Comparison of ENCODE assay signal across 8 cellular contexts in the genomic region with DNA sequence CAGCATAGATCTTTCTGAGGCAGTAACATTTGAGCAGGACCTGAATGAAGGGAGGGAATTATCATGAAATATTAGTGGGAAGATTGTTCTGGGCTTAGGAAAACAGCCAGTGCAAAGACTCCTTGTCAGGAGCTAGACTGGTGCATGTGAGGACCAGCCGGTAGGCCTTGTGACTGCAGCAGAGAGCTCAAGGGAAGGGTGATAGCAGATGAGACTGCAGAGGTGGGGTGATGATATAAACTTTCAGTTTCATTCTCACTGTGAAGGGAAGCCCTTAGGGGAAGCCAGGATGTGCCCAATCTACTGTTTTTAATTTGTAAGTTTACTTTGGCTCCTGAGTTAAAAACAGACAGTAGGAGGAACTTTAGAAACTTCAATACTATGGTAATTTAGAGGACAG. TPM values are rescaled to one million over a fixed set of nuclear protein-coding genes. Genes with fewer than 3 reads are reported as not detected.
DNase-seq lines count a peak whose midpoint lies in the region; ATAC-seq and TF ChIP-seq lines count a peak whose summit lies in the region.

No MANE protein-coding gene starts in this region.

- ATAC-seq in GM19397 (IDR thresholded peaks at IDR 0.05; ENCODE audit: unreplicated experiment) (peak; percentile 97), HG03460 (IDR thresholded peaks at IDR 0.05; ENCODE audit: unreplicated experiment) (peak; percentile 99)

- in situ Hi-C loops in G401 (cut with HindIII; ENCODE audit: low sequenced_read_pairs) = no loop called here

- no peak for TF ChIP-seq CTCF in fibroblast of the aortic adventitia (IDR thresholded peaks at IDR 0.05; ENCODE audit: insufficient read depth, low read length)

- H3K4me3 ChIP-seq in fibroblast of the aortic adventitia (ENCODE audit: low read depth, low read length) = no peak overlapping the region

- peak; percentile 45 for DNase-seq in AG08395 (ENCODE audit: low spot score)
- peak; percentile 43 to 55 for DNase-seq in activated CD4-positive, alpha-beta T cell treated with anti-CD3 and anti-CD28 coated beads, Interleukin-2, amount 50 U/mL, for 48 hours
- DNase-seq in fibroblast of the aortic adventitia (ENCODE audit: low read depth) = peak; percentile 52
- DNase-seq in stimulated activated CD4-positive, alpha-beta T cell treated with anti-CD3 and anti-CD28 coated beads, TNF-alpha, amount 100 ng/mL, for 4 hours (ENCODE audit: low read depth in 3 of 3) = peak in 2 of 3 experiments; percentile 18 to 25
- no peak for DNase-seq in G401 (ENCODE audit: low spot score)
- no peak for DNase-seq in D341Med (ENCODE audit: low spot score)

RNA-seq across cellular contexts. Expression of a gene that starts 12.4 kb away (rescaled TPM):
- not detected in 2 replicates for total RNA-seq in fibroblast of the aortic adventitia (ENCODE audit: low replicate concordance)
- not detected in 2 replicates for total RNA-seq in G401 (2014; rRNA removed; shearing (Covaris generic))

RNA-seq across cellular contexts. Expression of a gene that starts 15.4 kb away (rescaled TPM):
- total RNA-seq in fibroblast of the aortic adventitia (ENCODE audit: low replicate concordance) = not detected in 2 replicates
- not detected in 2 replicates for total RNA-seq in G401 (2014; rRNA removed; shearing (Covaris generic))

Comparison
In these comparisons a context has a peak if more than half of its experiments do, and no peak if none do; other contexts are left out.
1. DNase-seq: peak in AG08395 (single experiment), activated CD4-positive, alpha-beta T cell treated with anti-CD3 and anti-CD28 coated beads, Interleukin-2, amount 50 U/mL, for 48 hours (2 of 2), fibroblast of the aortic adventitia (single experiment) and stimulated activated CD4-positive, alpha-beta T cell treated with anti-CD3 and anti-CD28 coated beads, TNF-alpha, amount 100 ng/mL, for 4 hours (2 of 3); none in G401 (single experiment) and D341Med (single experiment).